ENCODE assay signal across 8 cellular contexts in genomic region chr17:39462644-39463375, GRCh38. TPM values are rescaled to one million over a fixed set of nuclear protein-coding genes. Genes with fewer than 3 reads are reported as not detected.
A peak's percentile ranks its signal among the peaks of the same experiment; 100 is the strongest.
DNase-seq lines count a peak whose midpoint lies in the region; ATAC-seq and TF ChIP-seq lines count a peak whose summit lies in the region.

No MANE protein-coding gene starts in this region.

- no peak overlapping the region for H2AFZ ChIP-seq in Loucy (ENCODE audit: low read length)

- no peak for TF ChIP-seq POLR2A in body of pancreas (IDR thresholded peaks at IDR 0.05)
- no peak for TF ChIP-seq POLR2A in stomach (IDR thresholded peaks at IDR 0.05)

- ATAC-seq in body of pancreas: no peak
- no peak for ATAC-seq in HG03520 (IDR thresholded peaks at IDR 0.05; ENCODE audit: unreplicated experiment)
- no peak for ATAC-seq in GM18873 (IDR thresholded peaks at IDR 0.05; ENCODE audit: low FRiP score, unreplicated experiment)
- no peak for ATAC-seq in HG02588 (IDR thresholded peaks at IDR 0.05; ENCODE audit: unreplicated experiment)

- H3K4me1 Mint-ChIP-seq in Caco-2 (ENCODE audit: low read depth, unreplicated experiment): peaks cover 7% of the 10 kb centered on the region

- H3K4me3 ChIP-seq in Caco-2 (ENCODE audit: low read depth, low read length) (peak overlapping the region; percentile 83), Loucy (ENCODE audit: low read length, poor library complexity, severe bottlenecking) (peak overlapping the region; percentile 95), body of pancreas (peak overlapping the region; percentile 40 to 78), stomach (peak overlapping the region; percentile 75 to 98 (median 96))

- peak overlapping the region; percentile 84 for H3K4me3 Mint-ChIP-seq in Caco-2 (ENCODE audit: unreplicated experiment)

- intact Hi-C loops in Caco-2 (cut with micrococcal nuclease; ENCODE audit: unreplicated experiment): no loop called here
- intact Hi-C loops in body of pancreas (cut with DNase I): no loop called here
- intact Hi-C loops in stomach (cut with DNase I; ENCODE audit: low total_unique reads): no loop called here

- H3K27me3 ChIP-seq in Caco-2 (replicated peaks; ENCODE audit: control insufficient read depth, insufficient read depth, low read length) (no peaks in the 10 kb centered on the region), Loucy (ENCODE audit: insufficient read depth, low read length, poor library complexity, severe bottlenecking) (no peaks in the 10 kb centered on the region), body of pancreas (no peaks in the 10 kb centered on the region), stomach (no peaks in the 10 kb centered on the region)

- peak overlapping the region; percentile 95 for H3K27ac Mint-ChIP-seq in Caco-2 (ENCODE audit: unreplicated experiment)

- H3K9me2 ChIP-seq in Loucy (replicated peaks; ENCODE audit: low read depth, low read length): no peaks in the 10 kb centered on the region

- 2% methylated on average over 13 to 27 of the region's 27 CpGs for WGBS in body of pancreas, 2 donors
- WGBS in stomach, 5 donors: 1 to 3% (median 1%) methylated on average over 20 to 27 of the region's 27 CpGs

- H3K9me3 Mint-ChIP-seq in Caco-2 (ENCODE audit: unreplicated experiment): no peaks in the 10 kb centered on the region

- no peaks in the 10 kb centered on the region for H3K4me1 ChIP-seq in Caco-2
- peaks cover 28% of the 10 kb centered on the region for H3K4me1 ChIP-seq in Loucy (ENCODE audit: insufficient read depth, low read length, poor library complexity, severe bottlenecking)
- H3K4me1 ChIP-seq in body of pancreas: peaks cover 34% of the 10 kb centered on the region
- H3K4me1 ChIP-seq in stomach: peaks cover 21 to 51% (median 41%) of the 10 kb centered on the region in 4 donors

- H3K9me3 ChIP-seq in Caco-2 (no peaks in the 10 kb centered on the region), Loucy (ENCODE audit: insufficient read depth, low read depth, low read length) (no peaks in the 10 kb centered on the region), body of pancreas (no peaks in the 10 kb centered on the region), stomach (no peaks in the 10 kb centered on the region)

- no peak for TF ChIP-seq EP300 in stomach (IDR thresholded peaks at IDR 0.05)

- H3K79me2 ChIP-seq in Loucy (ENCODE audit: insufficient read depth, low read length): peaks cover 65% of the 10 kb centered on the region

- POLR2A ChIA-PET in Caco-2 (lab: Charles Lee): interaction anchor here (0.5 to 2.9 kb wide), 5 partner anchors 9 to 561 kb away, joined by 4 to 129 read pairs (median 5); partner anchors contain the start of genes MED1 and RPL19

- no peaks in the 10 kb centered on the region for H3K36me3 ChIP-seq in Caco-2 (ENCODE audit: control insufficient read depth, insufficient read depth, low read length)
- no peaks in the 10 kb centered on the region for H3K36me3 ChIP-seq in Loucy (ENCODE audit: insufficient read depth, low read length)
- H3K36me3 ChIP-seq in body of pancreas (replicated peaks in 1 of 2; ENCODE audit: insufficient read depth in 1 of 2, low read depth in 2 of 2): no peaks in the 10 kb centered on the region
- H3K36me3 ChIP-seq in stomach: peaks cover 0 to 18% (median 5%) of the 10 kb centered on the region in 4 donors

- CTCF ChIA-PET in Caco-2 (lab: Charles Lee): interaction anchor here (0.5 to 2.5 kb wide), 4 partner anchors 12 to 277 kb away, joined by 3 to 15 read pairs (median 3); partner anchors contain the start of gene MED1

- TF ChIP-seq CTCF in Caco-2 (IDR thresholded peaks at IDR 0.05; ENCODE audit: insufficient read depth in 1 of 2, low read depth in 1 of 2, low read length in 1 of 2, severe bottlenecking in 1 of 2, unreplicated experiment in 1 of 2) (no peak), Loucy (conservative IDR thresholded peaks at IDR 0.05; ENCODE audit: low read length) (no peak), body of pancreas (IDR thresholded peaks at IDR 0.05) (no peak), stomach (IDR thresholded peaks at IDR 0.05) (no peak)

- H3K9ac ChIP-seq in Loucy (ENCODE audit: low read depth, low read length, poor library complexity, severe bottlenecking): peak overlapping the region; percentile 96

- H3K4me2 ChIP-seq in Loucy (ENCODE audit: low read depth, low read length, poor library complexity, severe bottlenecking): peak overlapping the region; percentile 97

- TSS peak; percentile 57 for BruUV-seq in Caco-2 (replicated peaks; lab: Mats Ljungman, UMichigan)

- no peaks in the 10 kb centered on the region for H3K27me3 Mint-ChIP-seq in Caco-2 (ENCODE audit: insufficient read depth, unreplicated experiment)

- H4K20me1 ChIP-seq in Loucy (ENCODE audit: insufficient read depth, low read length, poor library complexity, severe bottlenecking): peaks cover 55% of the 10 kb centered on the region

- H3K36me3 Mint-ChIP-seq in Caco-2 (ENCODE audit: insufficient read depth, unreplicated experiment): peaks cover 65% of the 10 kb centered on the region

- DNase-seq in Caco-2 (peak; percentile 15 to 42), body of pancreas (peak; percentile 13 to 27 (median 17)), kidney tubule cell (ENCODE audit: low spot score) (peak; percentile 4), stomach (no peak)

- H3F3A ChIP-seq in Loucy (ENCODE audit: low read depth): peaks cover 3% of the 10 kb centered on the region; the same call in 1 of the 2 replicates

- H3K27ac ChIP-seq in body of pancreas: peak overlapping the region in 3 of 4 donors; percentile 89 to 99 (median 96)
- H3K27ac ChIP-seq in stomach: peak overlapping the region; percentile 19 to 100 (median 99)

RNA-seq across cellular contexts. Expression of gene CDK12, which starts 1.5 kb away (rescaled TPM):
- 85.5 and 86.6 TPM in 2 replicates for total RNA-seq in Caco-2 (2022)
- total RNA-seq in body of pancreas: 10 to 100 TPM; 17.4 to 25.1 TPM
- 10 to 100 TPM; 25.8 to 66.5 (median 45.6) TPM for total RNA-seq in stomach
- polyA plus RNA-seq in stomach: 1 to 10 TPM; 5.1 to 5.5 (median 5.2) TPM

RNA-seq across cellular contexts. Expression of gene MED1, which starts 11.7 kb away (rescaled TPM):
- total RNA-seq in Caco-2 (2022) (58.9 and 62.2 TPM in 2 replicates), body of pancreas (1 to 10 TPM; 9.2 to 9.3 TPM), stomach (10 to 100 TPM in 4 of 5 donors, 1 to 10 TPM in 1; 6.4 to 48.7 (median 19.7) TPM)
- polyA plus RNA-seq in stomach: 1 to 10 TPM; 5.1 to 7.4 (median 6.9) TPM
